Comparison of ENCODE assay signal across 18 cellular contexts in genomic region chr19:8395621-8396082, GRCh38. TPM values are rescaled to one million over a fixed set of nuclear protein-coding genes. Genes with fewer than 3 reads are reported as not detected.
DNase-seq lines count a peak whose midpoint lies in the region; ATAC-seq, FAIRE-seq and TF ChIP-seq lines count a peak whose summit lies in the region.
"Had no signal": no experiment of that assay in that cellular context is flagged by ENCODE, and none has a peak within 500 bp of the region (broad histone marks: within the 10 kb centered on the region; RNA-seq: fewer than 3 reads in every experiment).

No MANE protein-coding gene starts in this region.

- H3K27me3 ChIP-seq in HepG2 (ENCODE audit: control insufficient read depth in 1 of 2, insufficient read depth in 2 of 2, low read length in 2 of 2) (no peaks in the 10 kb centered on the region), right lobe of liver (no peaks in the 10 kb centered on the region), trophoblast cell (ENCODE audit: insufficient read depth, low read length) (no peaks in the 10 kb centered on the region)

- H4K91ac ChIP-seq in trophoblast cell (ENCODE audit: low read depth, low read length) = no peak overlapping the region

- H2BK120ac ChIP-seq in trophoblast cell (ENCODE audit: insufficient read depth, low read length, poor library complexity) = no peak overlapping the region

- no peak for TF ChIP-seq POLR2A in HepG2 (IDR thresholded peaks at IDR 0.05; ENCODE audit: insufficient read depth in 1 of 2, low read depth in 2 of 2, low read length in 2 of 2)
- no peak for TF ChIP-seq POLR2A in right lobe of liver (IDR thresholded peaks at IDR 0.05)

- intact Hi-C loops in HepG2 (cut with micrococcal nuclease; ENCODE audit: unreplicated experiment) (loop anchor here (1.0 kb wide), 1 partner anchor 41 kb away; no protein-coding TSS in a partner anchor), right lobe of liver (cut with DNase I) (no loop called here)

- H2BK12ac ChIP-seq in trophoblast cell (ENCODE audit: low read length) = no peak overlapping the region

- no peak for FAIRE-seq in HepG2 (lab: Jason Lieb, UNC)

- H4K20me1 ChIP-seq in HepG2 (ENCODE audit: insufficient read depth, low read length) = peaks cover 9% of the 10 kb centered on the region

- H3K27me3 Mint-ChIP-seq in endothelial cell (ENCODE audit: unreplicated experiment) = peaks cover 20% of the 10 kb centered on the region
- H3K27me3 Mint-ChIP-seq: activated CD8-positive, alpha-beta T cell treated with anti-CD3 and anti-CD28 coated beads for 36 hours; CD8-positive, alpha-beta memory T cell; progenitor cell of endocrine pancreas; stimulated activated memory B cell treated with anti-CD40 and anti-IgM and Interleukin-4, amounts not matched to agents 10 μg/mL and 1 μg/mL and 100 μg/mL, for 72 hours; type B pancreatic cell had no signal

- 92% methylated on average over 14 of the region's 14 CpGs for WGBS in HepG2 (ENCODE audit: low lambda C conversion rate)
- 94% methylated on average over 3 of the region's 14 CpGs for WGBS in right lobe of liver (ENCODE audit: insufficient coverage, low coverage, low lambda C conversion rate, missing lambda C conversion rate)
- WGBS in trophoblast cell (ENCODE audit: extremely low coverage, insufficient coverage, insufficient read length) = no CpG with 5 or more reads among the region's 14 CpGs

- peaks cover 3% of the 10 kb centered on the region for H3K79me1 ChIP-seq in trophoblast cell (ENCODE audit: low read length)

- H3K9ac ChIP-seq in HepG2 (ENCODE audit: insufficient read depth, low read depth, low read length) (no peak overlapping the region), trophoblast cell (ENCODE audit: low read length) (no peak overlapping the region)

- no peak overlapping the region for H2AFZ ChIP-seq in HepG2 (ENCODE audit: low read length)
- H2AFZ ChIP-seq in trophoblast cell (ENCODE audit: insufficient read depth, low read length, poor library complexity) = no peak overlapping the region

- TF ChIP-seq RAD21 in HepG2 (CRISPR knock-in tag; IDR thresholded peaks at IDR 0.05) = no peak

- no TSS peak for BruUV-seq in HepG2 (replicated peaks; lab: Mats Ljungman, UMichigan)

- H3K79me2 ChIP-seq in HepG2 (ENCODE audit: insufficient read depth, low read length) (peaks cover 55% of the 10 kb centered on the region), trophoblast cell (ENCODE audit: control insufficient read depth, insufficient read depth, low read length, poor library complexity) (peaks cover 19% of the 10 kb centered on the region)

- H3K36me3 Mint-ChIP-seq in endothelial cell (ENCODE audit: low read depth, unreplicated experiment) = peaks cover 20% of the 10 kb centered on the region

- no peaks in the 10 kb centered on the region for H3K9me3 Mint-ChIP-seq in endothelial cell (ENCODE audit: unreplicated experiment)
- H3K9me3 Mint-ChIP-seq: activated CD8-positive, alpha-beta T cell treated with anti-CD3 and anti-CD28 coated beads for 36 hours; activated T-cell treated with anti-CD3 and anti-CD28 coated beads, Interleukin-2, amount 50 U/mL, for 4 hours; CD8-positive, alpha-beta memory T cell; stimulated activated memory B cell treated with anti-CD40 and anti-IgM and Interleukin-4, amounts not matched to agents 10 μg/mL and 1 μg/mL and 100 μg/mL, for 72 hours; type B pancreatic cell had no signal

- H3K4me3 Mint-ChIP-seq in endothelial cell (ENCODE audit: unreplicated experiment) = no peak overlapping the region
- H3K4me3 Mint-ChIP-seq: activated CD8-positive, alpha-beta T cell treated with anti-CD3 and anti-CD28 coated beads for 36 hours; activated T-cell treated with anti-CD3 and anti-CD28 coated beads, Interleukin-2, amount 50 U/mL, for 4 hours; CD8-positive, alpha-beta memory T cell; type B pancreatic cell had no signal

- ATAC-seq in HepG2 = no peak
- no peak for ATAC-seq in right lobe of liver
- no peak for ATAC-seq in HG02852 (IDR thresholded peaks at IDR 0.05; ENCODE audit: unreplicated experiment)
- ATAC-seq: stimulated activated memory B cell treated with anti-CD40 and anti-IgM and Interleukin-4, amounts not matched to agents 10 μg/mL and 1 μg/mL and 100 μg/mL, for 72 hours had no signal

- no peak overlapping the region for H3K4ac ChIP-seq in trophoblast cell (ENCODE audit: low read depth, low read length)

- no peak for TF ChIP-seq EP300 in HepG2 (IDR thresholded peaks at IDR 0.05; ENCODE audit: low read depth in 2 of 2, low read length in 2 of 2)
- no peak for TF ChIP-seq EP300 in HepG2 (CRISPR knock-in tag; IDR thresholded peaks at IDR 0.05; ENCODE audit: borderline replicate concordance)

- no peak overlapping the region for H3K14ac ChIP-seq in trophoblast cell (ENCODE audit: low read length)

- H3K4me2 ChIP-seq in HepG2 (ENCODE audit: low read depth, low read length) (no peak overlapping the region), trophoblast cell (ENCODE audit: low read length) (no peak overlapping the region)

- H2AK5ac ChIP-seq in trophoblast cell (ENCODE audit: low read length) = no peak overlapping the region

- peaks cover 53% of the 10 kb centered on the region for H3K4me1 Mint-ChIP-seq in endothelial cell (ENCODE audit: unreplicated experiment)

- H3K27ac ChIP-seq in HepG2 (ENCODE audit: extremely low read length, insufficient read depth, low read length) (no peak overlapping the region), right lobe of liver (peak overlapping the region in 1 of 3 donors; percentile 69), trophoblast cell (ENCODE audit: low read depth, low read length) (no peak overlapping the region)

- CTCF ChIA-PET in HepG2 (lab: Yijun Ruan, JAX; ENCODE audit: low intra/inter-chr PET ratio, low total read pairs) = interaction anchor here (1.5 to 2.7 kb wide), 3 partner anchors 41 to 48 kb away, joined by 5 to 35 read pairs (median 5); no protein-coding TSS in a partner anchor

- H3K27ac Mint-ChIP-seq in endothelial cell (ENCODE audit: unreplicated experiment) = peak overlapping the region; percentile 92
- H3K27ac Mint-ChIP-seq: stimulated activated memory B cell treated with anti-CD40 and anti-IgM and Interleukin-4, amounts not matched to agents 10 μg/mL and 1 μg/mL and 100 μg/mL, for 72 hours had no signal

- peak overlapping the region; percentile 65 for H3K18ac ChIP-seq in trophoblast cell (ENCODE audit: low read length)

- H3K4me1 ChIP-seq in HepG2 (ENCODE audit: insufficient read depth, low read length) (peaks cover 65% of the 10 kb centered on the region), right lobe of liver (peaks cover 0 to 54% (median 28%) of the 10 kb centered on the region in 4 donors), trophoblast cell (ENCODE audit: control insufficient read depth in 1 of 2, insufficient read depth in 2 of 2, low read length in 2 of 2) (peaks cover 26 to 27% of the 10 kb centered on the region in 2 experiments)

- no peak overlapping the region for H3K23ac ChIP-seq in trophoblast cell (ENCODE audit: low read length)

- TF ChIP-seq CTCF in HepG2 (CRISPR knock-in tag; IDR thresholded peaks at IDR 0.05) = no peak
- TF ChIP-seq CTCF in right lobe of liver (IDR thresholded peaks at IDR 0.05) = no peak
- no peak for TF ChIP-seq CTCF in endothelial cell (IDR thresholded peaks at IDR 0.05; ENCODE audit: unreplicated experiment)

- POLR2A ChIA-PET in HepG2 (lab: Yijun Ruan, JAX) = interaction anchor here (0.6 to 1.2 kb wide), 2 partner anchors 9 to 171 kb away, joined by 3 read pairs; no protein-coding TSS in a partner anchor

- H3K36me3 ChIP-seq in HepG2 (replicated peaks in 1 of 2; ENCODE audit: control insufficient read depth in 1 of 2, insufficient read depth in 2 of 2, low read length in 2 of 2) (peaks cover 0 to 7% of the 10 kb centered on the region in 2 experiments; a peak in 1 of 5 replicates), right lobe of liver (no peaks in the 10 kb centered on the region), trophoblast cell (ENCODE audit: control insufficient read depth in 1 of 2, insufficient read depth in 2 of 2, low read length in 2 of 2) (peaks cover 12 to 13% of the 10 kb centered on the region in 2 experiments)

- no peaks in the 10 kb centered on the region for H3K9me3 ChIP-seq in HepG2 (ENCODE audit: low read length)
- H3K9me3 ChIP-seq in right lobe of liver = no peaks in the 10 kb centered on the region
- no peaks in the 10 kb centered on the region for H3K9me3 ChIP-seq in trophoblast cell (ENCODE audit: insufficient read depth, low read depth, low read length)

- H4K12ac ChIP-seq in trophoblast cell (ENCODE audit: low read depth, low read length) = no peak overlapping the region

- H4K8ac ChIP-seq in trophoblast cell (ENCODE audit: low read depth, low read length) = no peak overlapping the region

- in situ Hi-C loops in HepG2 (cut with HindIII; ENCODE audit: extremely low pct_ligation_motif_present, low pct_unique_long_range_greater_than_20kb) = loop anchor here (5.0 kb wide), 1 partner anchor 43 kb away; no protein-coding TSS in a partner anchor

- H3K4me3 ChIP-seq in HepG2 (replicated peaks in 1 of 3; ENCODE audit: insufficient read depth in 1 of 3, low read depth in 2 of 3, low read length in 3 of 3) (no peak overlapping the region), right lobe of liver (no peak overlapping the region), trophoblast cell (ENCODE audit: low read depth, low read length) (no peak overlapping the region)

- H2BK5ac ChIP-seq in trophoblast cell (ENCODE audit: low read depth, low read length, poor library complexity) = no peak overlapping the region

- DNase-seq in HepG2 (ENCODE audit: low spot score) = no peak
- no peak for DNase-seq in right lobe of liver
- DNase-seq in endothelial cell (ENCODE audit: low spot score) = no peak
- DNase-seq in trophoblast cell = no peak
- DNase-seq in amygdala (lab: John Stamatoyannopoulos, UW) = no peak
- DNase-seq in KG1 (lab: John Stamatoyannopoulos, UW) = no peak
- DNase-seq in C1 segment of cervical spinal cord (lab: John Stamatoyannopoulos, UW) = no peak
- DNase-seq: activated CD8-positive, alpha-beta T cell treated with anti-CD3 and anti-CD28 coated beads for 36 hours; activated naive CD4-positive, alpha-beta T cell treated with anti-CD3 and anti-CD28 coated beads, Interleukin-2, amount 50 U/mL, for 16 hours; activated T-cell treated with anti-CD3 and anti-CD28 coated beads, Interleukin-2, amount 50 U/mL, for 4 hours; CD8-positive, alpha-beta memory T cell; DND-41; NCI-H1694 treated with DMSO at 0.1 percent for 48 hours; SHP77 had no signal

RNA-seq across cellular contexts. Expression of gene RAB11B, which starts 5.5 kb away (rescaled TPM):
- total RNA-seq in HepG2 (2016; rRNA removed; fragmentation: Illumina TruSeq; extraction: Trizol) (6.0 and 11.5 TPM in 2 replicates), right lobe of liver (10 to 100 TPM; 27.2 to 58.0 (median 54.2) TPM), endothelial cell (ENCODE audit: unreplicated experiment) (130 TPM)
- 3.2 and 5.3 TPM in 2 replicates for total RNA-seq in HepG2 (2016; cell fraction: cytosol; rRNA removed; fragmentation: Illumina TruSeq; extraction: Trizol; ENCODE audit: low read depth)
- 5.3 and 9.6 TPM in 2 replicates for total RNA-seq in HepG2 (2016; cell fraction: insoluble cytoplasmic fraction; rRNA removed; fragmentation: Illumina TruSeq; extraction: Trizol)
- 5.5 and 8.1 TPM in 2 replicates for total RNA-seq in HepG2 (2016; cell fraction: membrane; rRNA removed; fragmentation: Illumina TruSeq; extraction: Trizol)
- 10.6 and 12.6 TPM in 2 replicates for total RNA-seq in HepG2 (2016; cell fraction: nucleus; rRNA removed; fragmentation: Illumina TruSeq; extraction: Trizol)
- polyA plus RNA-seq in HepG2 (2011; rRNA removed) = 28.4 and 39.6 TPM in 2 replicates
- polyA plus RNA-seq in HepG2 (2011; cell fraction: cytosol; rRNA removed) = 25.6 and 37.5 TPM in 2 replicates
- polyA plus RNA-seq in HepG2 (2011; cell fraction: nucleus; rRNA removed) = 145 and 155 TPM in 2 replicates
- polyA plus RNA-seq in HepG2 (2012) = 60.0 and 70.4 TPM in 2 replicates
- 12.4 and 13.3 TPM in 2 replicates for polyA plus RNA-seq in HepG2 (2016; cell fraction: cytosol; fragmentation: Illumina TruSeq; extraction: Trizol; ENCODE audit: low read depth)
- 42.9 and 48.7 TPM in 2 replicates for polyA plus RNA-seq in HepG2 (2016; cell fraction: insoluble cytoplasmic fraction; fragmentation: Illumina TruSeq; extraction: Trizol; ENCODE audit: low read depth)
- polyA plus RNA-seq in HepG2 (2016; cell fraction: membrane; fragmentation: Illumina TruSeq; extraction: Trizol; ENCODE audit: low read depth) = 18.3 and 20.3 TPM in 2 replicates
- 54.5 and 58.9 TPM in 2 replicates for polyA plus RNA-seq in HepG2 (2016; cell fraction: nucleus; fragmentation: Illumina TruSeq; extraction: Trizol; ENCODE audit: insufficient read depth, low read depth)
- polyA minus RNA-seq in HepG2 (2011; rRNA and poly(A)+ RNA removed; ENCODE audit: low replicate concordance) = 12.0 and 69.0 TPM in 2 replicates
- polyA minus RNA-seq in HepG2 (2011; cell fraction: cytosol; rRNA and poly(A)+ RNA removed) = 33.6 and 48.7 TPM in 2 replicates
- polyA minus RNA-seq in HepG2 (2011; cell fraction: nucleus; rRNA and poly(A)+ RNA removed) = 27.7 and 30.1 TPM in 2 replicates
- 124 and 125 TPM in 2 replicates for polyA plus RNA-seq in trophoblast cell (2013)

RNA-seq across cellular contexts. Expression of gene MARCHF2, which starts 17.5 kb away (rescaled TPM):
- total RNA-seq in HepG2 (2016; rRNA removed; fragmentation: Illumina TruSeq; extraction: Trizol) (10.6 and 12.7 TPM in 2 replicates), right lobe of liver (100 to 1,000 TPM in 2 of 6 experiments, 10 to 100 TPM in 4; 22.5 to 146 (median 32.3) TPM), endothelial cell (ENCODE audit: unreplicated experiment) (58.2 TPM)
- 59.6 and 64.1 TPM in 2 replicates for total RNA-seq in HepG2 (2016; cell fraction: cytosol; rRNA removed; fragmentation: Illumina TruSeq; extraction: Trizol; ENCODE audit: low read depth)
- 8.2 and 12.9 TPM in 2 replicates for total RNA-seq in HepG2 (2016; cell fraction: insoluble cytoplasmic fraction; rRNA removed; fragmentation: Illumina TruSeq; extraction: Trizol)
- total RNA-seq in HepG2 (2016; cell fraction: membrane; rRNA removed; fragmentation: Illumina TruSeq; extraction: Trizol) = 65.2 and 66.6 TPM in 2 replicates
- total RNA-seq in HepG2 (2016; cell fraction: nucleus; rRNA removed; fragmentation: Illumina TruSeq; extraction: Trizol) = 3.6 and 5.3 TPM in 2 replicates
- 13.0 and 17.0 TPM in 2 replicates for polyA plus RNA-seq in HepG2 (2011; rRNA removed)
- polyA plus RNA-seq in HepG2 (2011; cell fraction: cytosol; rRNA removed) = 21.1 and 28.3 TPM in 2 replicates
- 15.0 and 19.7 TPM in 2 replicates for polyA plus RNA-seq in HepG2 (2011; cell fraction: nucleus; rRNA removed)
- polyA plus RNA-seq in HepG2 (2012) = 6.7 and 12.0 TPM in 2 replicates
- polyA plus RNA-seq in HepG2 (2016; cell fraction: cytosol; fragmentation: Illumina TruSeq; extraction: Trizol; ENCODE audit: low read depth) = 74.4 and 75.7 TPM in 2 replicates
- 8.3 and 8.9 TPM in 2 replicates for polyA plus RNA-seq in HepG2 (2016; cell fraction: insoluble cytoplasmic fraction; fragmentation: Illumina TruSeq; extraction: Trizol; ENCODE audit: low read depth)
- 56.5 and 63.1 TPM in 2 replicates for polyA plus RNA-seq in HepG2 (2016; cell fraction: membrane; fragmentation: Illumina TruSeq; extraction: Trizol; ENCODE audit: low read depth)
- 8.7 and 13.2 TPM in 2 replicates for polyA plus RNA-seq in HepG2 (2016; cell fraction: nucleus; fragmentation: Illumina TruSeq; extraction: Trizol; ENCODE audit: insufficient read depth, low read depth)
- 5.3 and 38.3 TPM in 2 replicates for polyA minus RNA-seq in HepG2 (2011; rRNA and poly(A)+ RNA removed; ENCODE audit: low replicate concordance)
- polyA minus RNA-seq in HepG2 (2011; cell fraction: cytosol; rRNA and poly(A)+ RNA removed) = 11.2 and 13.2 TPM in 2 replicates
- 2.3 and 8.2 TPM in 2 replicates for polyA minus RNA-seq in HepG2 (2011; cell fraction: nucleus; rRNA and poly(A)+ RNA removed)
- 22.2 and 22.7 TPM in 2 replicates for polyA plus RNA-seq in trophoblast cell (2013)

RNA-seq across cellular contexts. Expression of gene ANGPTL4, which starts 31.7 kb away (rescaled TPM):
- total RNA-seq in HepG2 (2016; rRNA removed; fragmentation: Illumina TruSeq; extraction: Trizol) = 0.20 and 0.80 TPM in 2 replicates
- total RNA-seq in HepG2 (2016; cell fraction: cytosol; rRNA removed; fragmentation: Illumina TruSeq; extraction: Trizol; ENCODE audit: low read depth) = 0.10 and 0.35 TPM in 2 replicates
- total RNA-seq in HepG2 (2016; cell fraction: insoluble cytoplasmic fraction; rRNA removed; fragmentation: Illumina TruSeq; extraction: Trizol) = 0.27 and 0.80 TPM in 2 replicates
- 0.48 and 0.71 TPM in 2 replicates for total RNA-seq in HepG2 (2016; cell fraction: membrane; rRNA removed; fragmentation: Illumina TruSeq; extraction: Trizol)
- 0.78 and 1.6 TPM in 2 replicates for total RNA-seq in HepG2 (2016; cell fraction: nucleus; rRNA removed; fragmentation: Illumina TruSeq; extraction: Trizol)
- polyA plus RNA-seq in HepG2 (2011; rRNA removed) = 21.7 and 39.9 TPM in 2 replicates
- polyA plus RNA-seq in HepG2 (2011; cell fraction: cytosol; rRNA removed) = 24.1 and 25.1 TPM in 2 replicates
- polyA plus RNA-seq in HepG2 (2011; cell fraction: nucleus; rRNA removed) = 62.7 and 74.1 TPM in 2 replicates
- polyA plus RNA-seq in HepG2 (2012) = 15.1 and 16.8 TPM in 2 replicates
- polyA plus RNA-seq in HepG2 (2016; cell fraction: cytosol; fragmentation: Illumina TruSeq; extraction: Trizol; ENCODE audit: low read depth) = 0.22 and 0.23 TPM in 2 replicates
- polyA plus RNA-seq in HepG2 (2016; cell fraction: insoluble cytoplasmic fraction; fragmentation: Illumina TruSeq; extraction: Trizol; ENCODE audit: low read depth) = 0.29 and 0.58 TPM in 2 replicates
- 0.19 TPM in 2 replicates for polyA plus RNA-seq in HepG2 (2016; cell fraction: membrane; fragmentation: Illumina TruSeq; extraction: Trizol; ENCODE audit: low read depth)
- polyA plus RNA-seq in HepG2 (2016; cell fraction: nucleus; fragmentation: Illumina TruSeq; extraction: Trizol; ENCODE audit: insufficient read depth, low read depth) = 2.5 and 3.1 TPM in 2 replicates
- polyA minus RNA-seq in HepG2 (2011; rRNA and poly(A)+ RNA removed; ENCODE audit: low replicate concordance) = 0.14 and 19.3 TPM in 2 replicates
- polyA minus RNA-seq in HepG2 (2011; cell fraction: cytosol; rRNA and poly(A)+ RNA removed) = 14.2 and 17.5 TPM in 2 replicates
- polyA minus RNA-seq in HepG2 (2011; cell fraction: nucleus; rRNA and poly(A)+ RNA removed) = 14.4 and 18.8 TPM in 2 replicates
- total RNA-seq in right lobe of liver = 100 to 1,000 TPM in 3 of 6 experiments, 10 to 100 TPM in 2, 1 to 10 TPM in 1; 2.3 to 204 (median 125) TPM
- 14.3 TPM for total RNA-seq in endothelial cell (ENCODE audit: unreplicated experiment)
- 4.1 and 4.3 TPM in 2 replicates for polyA plus RNA-seq in trophoblast cell (2013)
- total RNA-seq: CD8-positive, alpha-beta memory T cell had no signal

RNA-seq across cellular contexts. Expression of gene HNRNPM, which starts 49.1 kb away (rescaled TPM):
- 102 and 144 TPM in 2 replicates for total RNA-seq in HepG2 (2016; rRNA removed; fragmentation: Illumina TruSeq; extraction: Trizol)
- 28.1 and 31.3 TPM in 2 replicates for total RNA-seq in HepG2 (2016; cell fraction: cytosol; rRNA removed; fragmentation: Illumina TruSeq; extraction: Trizol; ENCODE audit: low read depth)
- 105 and 130 TPM in 2 replicates for total RNA-seq in HepG2 (2016; cell fraction: insoluble cytoplasmic fraction; rRNA removed; fragmentation: Illumina TruSeq; extraction: Trizol)
- 29.6 and 34.4 TPM in 2 replicates for total RNA-seq in HepG2 (2016; cell fraction: membrane; rRNA removed; fragmentation: Illumina TruSeq; extraction: Trizol)
- 79.0 and 100 TPM in 2 replicates for total RNA-seq in HepG2 (2016; cell fraction: nucleus; rRNA removed; fragmentation: Illumina TruSeq; extraction: Trizol)
- polyA plus RNA-seq in HepG2 (2011; rRNA removed) = 53.7 and 56.7 TPM in 2 replicates
- polyA plus RNA-seq in HepG2 (2011; cell fraction: cytosol; rRNA removed) = 57.0 and 126 TPM in 2 replicates
- polyA plus RNA-seq in HepG2 (2011; cell fraction: nucleus; rRNA removed) = 114 and 125 TPM in 2 replicates
- 107 and 138 TPM in 2 replicates for polyA plus RNA-seq in HepG2 (2012)
- polyA plus RNA-seq in HepG2 (2016; cell fraction: cytosol; fragmentation: Illumina TruSeq; extraction: Trizol; ENCODE audit: low read depth) = 12.0 and 13.3 TPM in 2 replicates
- 244 and 309 TPM in 2 replicates for polyA plus RNA-seq in HepG2 (2016; cell fraction: insoluble cytoplasmic fraction; fragmentation: Illumina TruSeq; extraction: Trizol; ENCODE audit: low read depth)
- polyA plus RNA-seq in HepG2 (2016; cell fraction: membrane; fragmentation: Illumina TruSeq; extraction: Trizol; ENCODE audit: low read depth) = 17.6 and 27.0 TPM in 2 replicates
- 181 and 202 TPM in 2 replicates for polyA plus RNA-seq in HepG2 (2016; cell fraction: nucleus; fragmentation: Illumina TruSeq; extraction: Trizol; ENCODE audit: insufficient read depth, low read depth)
- 64.5 and 120 TPM in 2 replicates for polyA minus RNA-seq in HepG2 (2011; rRNA and poly(A)+ RNA removed; ENCODE audit: low replicate concordance)
- 53.3 and 60.8 TPM in 2 replicates for polyA minus RNA-seq in HepG2 (2011; cell fraction: cytosol; rRNA and poly(A)+ RNA removed)
- 85.2 and 90.0 TPM in 2 replicates for polyA minus RNA-seq in HepG2 (2011; cell fraction: nucleus; rRNA and poly(A)+ RNA removed)
- 10 to 100 TPM; 31.8 to 82.5 (median 58.6) TPM for total RNA-seq in right lobe of liver
- total RNA-seq in endothelial cell (ENCODE audit: unreplicated experiment) = 223 TPM
- polyA plus RNA-seq in trophoblast cell (2013) = 145 and 148 TPM in 2 replicates

RNA-seq across cellular contexts. Expression of gene KANK3, which starts 52.6 kb away (rescaled TPM):
- 0.15 and 0.18 TPM in 2 replicates for total RNA-seq in HepG2 (2016; rRNA removed; fragmentation: Illumina TruSeq; extraction: Trizol)
- total RNA-seq in HepG2 (2016; cell fraction: cytosol; rRNA removed; fragmentation: Illumina TruSeq; extraction: Trizol; ENCODE audit: low read depth) = not detected in 2 replicates
- 0.06 and 0.35 TPM in 2 replicates for total RNA-seq in HepG2 (2016; cell fraction: insoluble cytoplasmic fraction; rRNA removed; fragmentation: Illumina TruSeq; extraction: Trizol)
- 0.07 and 0.28 TPM in 2 replicates for total RNA-seq in HepG2 (2016; cell fraction: membrane; rRNA removed; fragmentation: Illumina TruSeq; extraction: Trizol)
- 0.12 and 0.22 TPM in 2 replicates for total RNA-seq in HepG2 (2016; cell fraction: nucleus; rRNA removed; fragmentation: Illumina TruSeq; extraction: Trizol)
- 0.20 and 0.73 TPM in 2 replicates for polyA plus RNA-seq in HepG2 (2011; rRNA removed)
- polyA plus RNA-seq in HepG2 (2011; cell fraction: cytosol; rRNA removed) = 0.32 and 0.46 TPM in 2 replicates
- polyA plus RNA-seq in HepG2 (2011; cell fraction: nucleus; rRNA removed) = 1.5 and 1.8 TPM in 2 replicates
- 0.27 and 0.32 TPM in 2 replicates for polyA plus RNA-seq in HepG2 (2012)
- not detected in 2 replicates for polyA plus RNA-seq in HepG2 (2016; cell fraction: cytosol; fragmentation: Illumina TruSeq; extraction: Trizol; ENCODE audit: low read depth)
- polyA plus RNA-seq in HepG2 (2016; cell fraction: insoluble cytoplasmic fraction; fragmentation: Illumina TruSeq; extraction: Trizol; ENCODE audit: low read depth) = 0.22 TPM in 1 of 2 replicates, not detected in the other
- polyA plus RNA-seq in HepG2 (2016; cell fraction: membrane; fragmentation: Illumina TruSeq; extraction: Trizol; ENCODE audit: low read depth) = 0.12 TPM in 1 of 2 replicates, not detected in the other
- 0.45 and 0.62 TPM in 2 replicates for polyA plus RNA-seq in HepG2 (2016; cell fraction: nucleus; fragmentation: Illumina TruSeq; extraction: Trizol; ENCODE audit: insufficient read depth, low read depth)
- 0.32 TPM in 1 of 2 replicates, not detected in the other for polyA minus RNA-seq in HepG2 (2011; rRNA and poly(A)+ RNA removed; ENCODE audit: low replicate concordance)
- not detected in 2 replicates for polyA minus RNA-seq in HepG2 (2011; cell fraction: cytosol; rRNA and poly(A)+ RNA removed)
- polyA minus RNA-seq in HepG2 (2011; cell fraction: nucleus; rRNA and poly(A)+ RNA removed) = 0.77 and 1.5 TPM in 2 replicates
- total RNA-seq in right lobe of liver = 1 to 10 TPM; 2.9 to 6.0 (median 4.2) TPM
- 109 TPM for total RNA-seq in endothelial cell (ENCODE audit: unreplicated experiment)
- polyA plus RNA-seq in trophoblast cell (2013) = 0.60 and 0.90 TPM in 2 replicates
